Comparison of ENCODE assay signal across 29 cellular contexts in the genomic region with DNA sequence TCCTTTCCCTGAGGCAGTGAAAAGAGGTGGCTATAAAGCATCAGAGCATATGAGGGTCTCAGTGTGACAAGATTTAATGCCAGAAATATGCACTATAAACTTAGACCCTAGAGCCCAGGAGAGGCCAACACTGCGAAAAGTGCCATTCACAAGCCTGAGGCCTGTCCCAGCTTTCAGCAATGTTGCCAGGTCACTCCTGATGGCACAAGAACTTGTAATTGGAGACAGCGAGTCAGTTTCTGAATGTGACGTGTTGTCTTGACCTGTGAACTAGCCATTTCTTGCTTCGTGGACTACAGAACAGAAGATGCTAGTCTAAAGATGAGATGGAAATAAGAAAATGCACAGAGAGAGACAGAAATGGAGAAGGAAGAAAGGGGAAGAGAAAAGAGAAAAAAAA.
"Had no signal": no experiment of that assay in that cellular context is flagged by ENCODE, and none has a peak within 500 bp of the region (broad histone marks: within the 10 kb centered on the region; RNA-seq: fewer than 3 reads in every experiment).

No MANE protein-coding gene starts in this region.

- H3K27ac Mint-ChIP-seq: naive thymus-derived CD4-positive, alpha-beta T cell; natural killer cell treated with Interleukin-12 subunit alpha and Interleukin-12 subunit beta and Interleukin-15 and Interleukin-18, amount 100 ng/mL, for 72 hours; stimulated activated effector memory CD8-positive, alpha-beta T cell treated with anti-CD3 and anti-CD28 coated beads, Interleukin-12 subunit alpha, Interleukin-12 subunit beta, amount 100 ng/mL, for 72 hours; stimulated activated naive CD8-positive, alpha-beta T cell treated with anti-CD3 and anti-CD28 coated beads, Interleukin-15, Interleukin-2, amounts not matched to agents 100 ng/mL and 50 ng/mL, for 24 hours had no signal

- H3K9me3 Mint-ChIP-seq: naive thymus-derived CD4-positive, alpha-beta T cell; neural crest cell; stimulated activated naive CD8-positive, alpha-beta T cell treated with anti-CD3 and anti-CD28 coated beads, Interleukin-15, Interleukin-2, amounts not matched to agents 100 ng/mL and 50 ng/mL, for 24 hours had no signal

- H3K79me2 ChIP-seq: hepatocyte, parathyroid adenoma had no signal

- H3K9ac ChIP-seq: parathyroid adenoma had no signal

- H3K4me2 ChIP-seq: hepatocyte had no signal

- H3K36me3 ChIP-seq: heart right ventricle, left lung, lower lobe of right lung, neutrophil, spleen, suprapubic skin, thoracic aorta, tibial artery, upper lobe of right lung had no signal

- H3K9me3 ChIP-seq: heart right ventricle, left lung, lower lobe of right lung, mucosa of descending colon, neutrophil, spleen, suprapubic skin, thoracic aorta, tibial artery, upper lobe of right lung had no signal

- H3K27me3 Mint-ChIP-seq: natural killer cell treated with Interleukin-12 subunit alpha and Interleukin-12 subunit beta and Interleukin-15 and Interleukin-18, amount 100 ng/mL, for 72 hours; stimulated activated naive CD8-positive, alpha-beta T cell treated with anti-CD3 and anti-CD28 coated beads, Interleukin-15, Interleukin-2, amounts not matched to agents 100 ng/mL and 50 ng/mL, for 24 hours had no signal

- ATAC-seq: heart right ventricle; left cardiac atrium; left lung; lower lobe of right lung; mucosa of descending colon; naive thymus-derived CD4-positive, alpha-beta T cell; natural killer cell treated with Interleukin-12 subunit alpha and Interleukin-12 subunit beta and Interleukin-15 and Interleukin-18, amount 100 ng/mL, for 72 hours; right cardiac atrium; sciatic nerve; stimulated activated effector memory CD8-positive, alpha-beta T cell treated with anti-CD3 and anti-CD28 coated beads, Interleukin-12 subunit alpha, Interleukin-12 subunit beta, amount 100 ng/mL, for 72 hours; upper lobe of right lung had no signal

- H3K4me3 ChIP-seq: heart right ventricle, hepatocyte, left lung, lower lobe of right lung, mucosa of descending colon, spleen, suprapubic skin, thoracic aorta, tibial artery, upper lobe of right lung had no signal

- H3K4me1 Mint-ChIP-seq: naive thymus-derived CD4-positive, alpha-beta T cell; stimulated activated effector memory CD8-positive, alpha-beta T cell treated with anti-CD3 and anti-CD28 coated beads, Interleukin-12 subunit alpha, Interleukin-12 subunit beta, amount 100 ng/mL, for 72 hours had no signal

- H2AFZ ChIP-seq: hepatocyte, parathyroid adenoma had no signal

- H3K27me3 ChIP-seq: heart right ventricle, hepatocyte, left lung, neutrophil, spleen, suprapubic skin, tibial artery, upper lobe of right lung had no signal

- H3K4me3 Mint-ChIP-seq: naive thymus-derived CD4-positive, alpha-beta T cell; natural killer cell treated with Interleukin-12 subunit alpha and Interleukin-12 subunit beta and Interleukin-15 and Interleukin-18, amount 100 ng/mL, for 72 hours; neural crest cell; stimulated activated effector memory CD8-positive, alpha-beta T cell treated with anti-CD3 and anti-CD28 coated beads, Interleukin-12 subunit alpha, Interleukin-12 subunit beta, amount 100 ng/mL, for 72 hours; stimulated activated naive CD8-positive, alpha-beta T cell treated with anti-CD3 and anti-CD28 coated beads, Interleukin-15, Interleukin-2, amounts not matched to agents 100 ng/mL and 50 ng/mL, for 24 hours had no signal

- H3K27ac ChIP-seq: heart right ventricle, hepatocyte, left lung, lower lobe of right lung, neutrophil, parathyroid adenoma, spleen, suprapubic skin, thoracic aorta, tibial artery, upper lobe of right lung had no signal

- H3K4me1 ChIP-seq: heart right ventricle, left lung, lower lobe of right lung, parathyroid adenoma, spleen, suprapubic skin, tibial artery, upper lobe of right lung had no signal

- DNase-seq: heart right ventricle; kidney glomerular epithelial cell; left cardiac atrium; left lung; lower lobe of right lung; mammary epithelial cell; midbrain; mucosa of descending colon; naive thymus-derived CD4-positive, alpha-beta T cell; occipital lobe; retina; right cardiac atrium; small intestine; spleen; stimulated activated CD4-positive, alpha-beta T cell treated with anti-CD3 and anti-CD28 coated beads, Interleukin-4, amount 100 ng/mL, for 24 hours; stimulated activated naive CD4-positive, alpha-beta T cell; tibial artery; trophoblast cell; upper lobe of right lung had no signal

- H3K36me3 Mint-ChIP-seq: naive thymus-derived CD4-positive, alpha-beta T cell; natural killer cell treated with Interleukin-12 subunit alpha and Interleukin-12 subunit beta and Interleukin-15 and Interleukin-18, amount 100 ng/mL, for 72 hours; stimulated activated effector memory CD8-positive, alpha-beta T cell treated with anti-CD3 and anti-CD28 coated beads, Interleukin-12 subunit alpha, Interleukin-12 subunit beta, amount 100 ng/mL, for 72 hours had no signal
